Comparison of ENCODE assay signal across 8 cellular contexts in the genomic region with DNA sequence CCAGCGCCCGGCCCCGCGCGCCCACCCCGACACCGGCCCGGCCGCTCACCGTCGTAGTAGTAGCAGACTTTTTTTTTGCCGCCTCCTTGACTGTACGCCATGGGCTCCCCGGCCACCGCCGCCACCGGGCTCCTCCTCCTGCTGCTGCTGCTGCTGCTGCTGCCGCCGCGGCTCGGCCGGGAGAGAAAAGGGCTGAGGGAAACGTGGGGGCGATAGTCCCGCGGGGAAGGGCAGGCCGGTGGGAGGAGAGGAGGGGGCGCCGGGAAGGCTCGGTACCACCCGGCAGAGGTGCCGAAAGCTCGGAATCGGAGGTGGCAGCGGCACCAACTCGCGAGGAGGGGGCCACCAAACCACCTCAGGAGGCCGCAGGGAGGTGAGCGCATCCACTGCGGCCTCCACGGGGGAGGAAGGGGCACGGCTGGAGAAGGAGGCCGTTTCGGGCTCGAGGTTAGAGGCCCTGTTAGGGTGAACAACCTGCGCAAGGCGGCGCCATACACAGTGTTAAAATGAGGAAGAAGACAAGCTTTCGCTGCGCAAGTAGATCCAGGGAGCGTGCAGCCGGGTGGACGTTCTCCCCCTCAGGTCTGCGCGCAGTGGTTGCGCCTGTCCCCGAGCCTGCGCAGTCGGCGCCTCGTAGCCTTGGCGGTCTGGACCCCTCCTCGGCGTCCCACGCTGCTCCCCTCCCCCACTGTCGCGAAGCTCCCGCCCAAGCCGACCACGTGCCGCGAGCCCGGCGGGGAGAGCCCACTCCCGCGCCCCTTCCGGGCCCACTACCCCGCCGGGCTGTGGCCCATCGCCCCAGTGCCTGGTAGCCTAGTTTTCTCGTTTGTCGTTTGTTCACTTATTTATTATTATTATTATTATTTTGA. TPM values are rescaled to one million over a fixed set of nuclear protein-coding genes. Genes with fewer than 3 reads are reported as not detected.
DNase-seq lines count a peak whose midpoint lies in the region; ATAC-seq, FAIRE-seq and TF ChIP-seq lines count a peak whose summit lies in the region.

Gene HDAC2 (minus strand): TSS at position 341 of the 869 bp plus-strand sequence. CDS start 240 bp downstream, at position 101.

- TF ChIP-seq POLR2A in GM18526 (IDR thresholded peaks at IDR 0.05; ENCODE audit: extremely low read depth, insufficient read length): peak; percentile 75
- TF ChIP-seq POLR2A in spleen (IDR thresholded peaks at IDR 0.05): peak in 2 of 3 donors; percentile 9 to 35

- no peaks in the 10 kb centered on the region for H3K36me3 ChIP-seq in ACC112 (ENCODE audit: insufficient read depth, low read length)
- H3K36me3 ChIP-seq in bronchial epithelial cell (ENCODE audit: control insufficient read depth, insufficient read depth, low read length): no peaks in the 10 kb centered on the region
- H3K36me3 ChIP-seq in spleen: no peaks in the 10 kb centered on the region

- peak; percentile 76 for ATAC-seq in HG03066 (IDR thresholded peaks at IDR 0.05; ENCODE audit: low read depth, unreplicated experiment)

- DNase-seq in NCI-H2196 (lab: John Stamatoyannopoulos, UW; ENCODE audit: unreplicated experiment) (peak; percentile 92), bronchial epithelial cell (ENCODE audit: low read depth) (peak; percentile 48), iPS-NIHi7 (ENCODE audit: extremely low spot score) (peak; percentile 89), spleen (peak; percentile 97)

- H3K27me3 ChIP-seq in ACC112 (ENCODE audit: insufficient read depth, low read length): no peaks in the 10 kb centered on the region
- H3K27me3 ChIP-seq in bronchial epithelial cell (ENCODE audit: control insufficient read depth, insufficient read depth, low read length): no peaks in the 10 kb centered on the region
- H3K27me3 ChIP-seq in spleen (replicated peaks in 1 of 7): no peaks in the 10 kb centered on the region

- no peaks in the 10 kb centered on the region for H3K9me3 ChIP-seq in spleen

- H3K4me1 ChIP-seq in ACC112 (ENCODE audit: control insufficient read depth, insufficient read depth, low read length, unreplicated experiment) (peaks cover 32% of the 10 kb centered on the region), spleen (peaks cover 14 to 54% (median 41%) of the 10 kb centered on the region in 6 donors)

- 1% methylated on average over 68 to 82 of the region's 82 CpGs for WGBS in spleen, 5 donors

- peak within 1 kb of the TSS; percentile 84 for H3K4me3 ChIP-seq in ACC112 (ENCODE audit: low read depth, low read length)
- H3K4me3 ChIP-seq in WI38 (ENCODE audit: low read depth, low read length): peak within 1 kb of the TSS; percentile 94
- H3K4me3 ChIP-seq in bronchial epithelial cell (ENCODE audit: low read depth, low read length): peak within 1 kb of the TSS; percentile 91
- H3K4me3 ChIP-seq in spleen: peak within 1 kb of the TSS; percentile 73 to 98 (median 94)

- H3K79me2 ChIP-seq in ACC112 (ENCODE audit: control insufficient read depth, insufficient read depth, low read length, unreplicated experiment): peaks cover 52% of the 10 kb centered on the region

- intact Hi-C loops in spleen (cut with DNase I; ENCODE audit: low total_unique reads): no loop called here

- no peak for TF ChIP-seq CTCF in WI38 (IDR thresholded peaks at IDR 0.05; ENCODE audit: low read depth, low read length)
- no peak for TF ChIP-seq CTCF in bronchial epithelial cell (IDR thresholded peaks at IDR 0.05; ENCODE audit: insufficient read depth, low read length, severe bottlenecking)
- TF ChIP-seq CTCF in spleen (IDR thresholded peaks at IDR 0.05 in 8 of 11, conservative IDR thresholded peaks at IDR 0.05 in 3 of 11): peak in 2 of 11 experiments; percentile 9 to 24

- FAIRE-seq in bronchial epithelial cell (lab: Jason Lieb, UNC): no peak

- H3K27ac ChIP-seq in ACC112 (ENCODE audit: low read depth, low read length) (peak within 1 kb of the TSS; percentile 75), spleen (peak within 1 kb of the TSS; percentile 76 to 97 (median 96))

- H2AFZ ChIP-seq in ACC112 (ENCODE audit: low read length, unreplicated experiment): peak within 1 kb of the TSS; percentile 82

RNA-seq across cellular contexts. Expression of gene HDAC2, which starts in this region (rescaled TPM):
- total RNA-seq in bronchial epithelial cell (55.2 and 99.8 TPM in 2 replicates), spleen (10 to 100 TPM; 47.9 to 62.7 (median 54.6) TPM)
- polyA plus RNA-seq in spleen: 10 to 100 TPM; 42.7 to 52.7 (median 47.2) TPM

Comparison
In these comparisons a context has a peak if more than half of its experiments do, and no peak if none do; other contexts are left out.
1. Peak in every context shown above with its lines: DNase-seq, ATAC-seq, H3K4me3 ChIP-seq and H3K27ac ChIP-seq.